In the genomic region with DNA sequence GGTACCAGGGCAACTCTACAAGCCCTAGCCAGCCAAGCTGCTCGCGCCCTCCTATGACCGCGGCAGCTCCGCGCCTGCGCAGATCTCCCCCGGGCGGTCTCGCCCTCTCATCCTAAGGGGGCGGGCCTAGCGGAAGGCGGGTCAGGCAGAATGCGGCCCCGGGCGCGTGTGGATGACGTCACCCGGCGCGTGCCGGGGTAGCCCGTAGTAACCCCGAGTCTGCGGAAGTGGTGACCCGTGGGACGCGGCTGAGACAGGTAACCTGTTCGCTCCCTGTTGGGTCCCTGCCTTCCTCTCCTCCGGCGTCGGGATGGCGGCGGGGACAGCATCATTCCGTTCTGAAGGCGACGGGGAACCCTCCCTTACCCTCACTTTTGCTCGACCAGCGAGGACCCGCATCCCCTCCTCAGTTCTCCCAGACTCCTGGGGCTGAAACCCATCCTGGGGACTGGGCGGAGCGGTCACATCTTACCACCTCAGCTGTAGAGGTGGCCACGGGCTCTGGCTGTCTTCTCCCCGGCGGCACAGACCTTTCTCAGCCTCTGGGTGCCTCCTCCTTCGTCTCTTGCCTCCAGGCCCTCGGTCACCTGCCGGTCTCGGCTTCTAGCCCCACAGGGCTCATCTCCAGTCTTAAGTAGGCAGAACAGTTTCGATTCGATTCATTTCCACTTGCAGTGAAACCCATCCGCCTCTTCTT, we compare ENCODE assay signal across 1 cellular context.
A peak's percentile ranks its signal among the peaks of the same experiment; 100 is the strongest.
TF ChIP-seq lines count a peak whose summit lies in the region.

A gene with protein sequence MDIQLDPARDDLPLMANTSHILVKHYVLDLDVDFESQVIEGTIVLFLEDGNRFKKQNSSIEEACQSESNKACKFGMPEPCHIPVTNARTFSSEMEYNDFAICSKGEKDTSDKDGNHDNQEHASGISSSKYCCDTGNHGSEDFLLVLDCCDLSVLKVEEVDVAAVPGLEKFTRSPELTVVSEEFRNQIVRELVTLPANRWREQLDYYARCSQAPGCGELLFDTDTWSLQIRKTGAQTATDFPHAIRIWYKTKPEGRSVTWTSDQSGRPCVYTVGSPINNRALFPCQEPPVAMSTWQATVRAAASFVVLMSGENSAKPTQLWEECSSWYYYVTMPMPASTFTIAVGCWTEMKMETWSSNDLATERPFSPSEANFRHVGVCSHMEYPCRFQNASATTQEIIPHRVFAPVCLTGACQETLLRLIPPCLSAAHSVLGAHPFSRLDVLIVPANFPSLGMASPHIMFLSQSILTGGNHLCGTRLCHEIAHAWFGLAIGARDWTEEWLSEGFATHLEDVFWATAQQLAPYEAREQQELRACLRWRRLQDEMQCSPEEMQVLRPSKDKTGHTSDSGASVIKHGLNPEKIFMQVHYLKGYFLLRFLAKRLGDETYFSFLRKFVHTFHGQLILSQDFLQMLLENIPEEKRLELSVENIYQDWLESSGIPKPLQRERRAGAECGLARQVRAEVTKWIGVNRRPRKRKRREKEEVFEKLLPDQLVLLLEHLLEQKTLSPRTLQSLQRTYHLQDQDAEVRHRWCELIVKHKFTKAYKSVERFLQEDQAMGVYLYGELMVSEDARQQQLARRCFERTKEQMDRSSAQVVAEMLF (plus strand): TSS at position 205 of the 697 bp plus-strand sequence. CDS start 33,085 bp downstream, outside the sequence.

TF ChIP-seq in GM12878, 131 proteins besides CTCF, POLR2A, EP300 and RAD21 (continued from another document and continues in another):
- TF ChIP-seq, protein P1, sequence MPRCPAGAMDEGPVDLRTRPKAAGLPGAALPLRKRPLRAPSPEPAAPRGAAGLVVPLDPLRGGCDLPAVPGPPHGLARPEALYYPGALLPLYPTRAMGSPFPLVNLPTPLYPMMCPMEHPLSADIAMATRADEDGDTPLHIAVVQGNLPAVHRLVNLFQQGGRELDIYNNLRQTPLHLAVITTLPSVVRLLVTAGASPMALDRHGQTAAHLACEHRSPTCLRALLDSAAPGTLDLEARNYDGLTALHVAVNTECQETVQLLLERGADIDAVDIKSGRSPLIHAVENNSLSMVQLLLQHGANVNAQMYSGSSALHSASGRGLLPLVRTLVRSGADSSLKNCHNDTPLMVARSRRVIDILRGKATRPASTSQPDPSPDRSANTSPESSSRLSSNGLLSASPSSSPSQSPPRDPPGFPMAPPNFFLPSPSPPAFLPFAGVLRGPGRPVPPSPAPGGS (IDR thresholded peaks at IDR 0.05; ENCODE audit: borderline replicate concordance, insufficient read depth, low read depth, low read length, poor library complexity, severe bottlenecking), result no peak
- no peak; the same call in 1 of the 2 replicates for TF ChIP-seq ZNF207 (IDR thresholded peaks at IDR 0.05; ENCODE audit: borderline replicate concordance)
- no peak for TF ChIP-seq SUZ12 (IDR thresholded peaks at IDR 0.05; ENCODE audit: unreplicated experiment)
- TF ChIP-seq, protein P2, sequence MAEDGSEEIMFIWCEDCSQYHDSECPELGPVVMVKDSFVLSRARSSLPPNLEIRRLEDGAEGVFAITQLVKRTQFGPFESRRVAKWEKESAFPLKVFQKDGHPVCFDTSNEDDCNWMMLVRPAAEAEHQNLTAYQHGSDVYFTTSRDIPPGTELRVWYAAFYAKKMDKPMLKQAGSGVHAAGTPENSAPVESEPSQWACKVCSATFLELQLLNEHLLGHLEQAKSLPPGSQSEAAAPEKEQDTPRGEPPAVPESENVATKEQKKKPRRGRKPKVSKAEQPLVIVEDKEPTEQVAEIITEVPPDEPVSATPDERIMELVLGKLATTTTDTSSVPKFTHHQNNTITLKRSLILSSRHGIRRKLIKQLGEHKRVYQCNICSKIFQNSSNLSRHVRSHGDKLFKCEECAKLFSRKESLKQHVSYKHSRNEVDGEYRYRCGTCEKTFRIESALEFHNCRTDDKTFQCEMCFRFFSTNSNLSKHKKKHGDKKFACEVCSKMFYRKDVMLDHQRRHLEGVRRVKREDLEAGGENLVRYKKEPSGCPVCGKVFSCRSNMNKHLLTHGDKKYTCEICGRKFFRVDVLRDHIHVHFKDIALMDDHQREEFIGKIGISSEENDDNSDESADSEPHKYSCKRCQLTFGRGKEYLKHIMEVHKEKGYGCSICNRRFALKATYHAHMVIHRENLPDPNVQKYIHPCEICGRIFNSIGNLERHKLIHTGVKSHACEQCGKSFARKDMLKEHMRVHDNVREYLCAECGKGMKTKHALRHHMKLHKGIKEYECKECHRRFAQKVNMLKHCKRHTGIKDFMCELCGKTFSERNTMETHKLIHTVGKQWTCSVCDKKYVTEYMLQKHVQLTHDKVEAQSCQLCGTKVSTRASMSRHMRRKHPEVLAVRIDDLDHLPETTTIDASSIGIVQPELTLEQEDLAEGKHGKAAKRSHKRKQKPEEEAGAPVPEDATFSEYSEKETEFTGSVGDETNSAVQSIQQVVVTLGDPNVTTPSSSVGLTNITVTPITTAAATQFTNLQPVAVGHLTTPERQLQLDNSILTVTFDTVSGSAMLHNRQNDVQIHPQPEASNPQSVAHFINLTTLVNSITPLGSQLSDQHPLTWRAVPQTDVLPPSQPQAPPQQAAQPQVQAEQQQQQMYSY (CRISPR knock-in tag; IDR thresholded peaks at IDR 0.05), result peak; percentile 80
- no peak for TF ChIP-seq NFXL1 (IDR thresholded peaks at IDR 0.05; ENCODE audit: borderline replicate concordance)
- TF ChIP-seq RCOR1 (conservative IDR thresholded peaks at IDR 0.05; ENCODE audit: low read depth, low read length), result 0 out of 2 replicates have a peak, but pooled peaks have one; percentile 24
- TF ChIP-seq, protein P3, sequence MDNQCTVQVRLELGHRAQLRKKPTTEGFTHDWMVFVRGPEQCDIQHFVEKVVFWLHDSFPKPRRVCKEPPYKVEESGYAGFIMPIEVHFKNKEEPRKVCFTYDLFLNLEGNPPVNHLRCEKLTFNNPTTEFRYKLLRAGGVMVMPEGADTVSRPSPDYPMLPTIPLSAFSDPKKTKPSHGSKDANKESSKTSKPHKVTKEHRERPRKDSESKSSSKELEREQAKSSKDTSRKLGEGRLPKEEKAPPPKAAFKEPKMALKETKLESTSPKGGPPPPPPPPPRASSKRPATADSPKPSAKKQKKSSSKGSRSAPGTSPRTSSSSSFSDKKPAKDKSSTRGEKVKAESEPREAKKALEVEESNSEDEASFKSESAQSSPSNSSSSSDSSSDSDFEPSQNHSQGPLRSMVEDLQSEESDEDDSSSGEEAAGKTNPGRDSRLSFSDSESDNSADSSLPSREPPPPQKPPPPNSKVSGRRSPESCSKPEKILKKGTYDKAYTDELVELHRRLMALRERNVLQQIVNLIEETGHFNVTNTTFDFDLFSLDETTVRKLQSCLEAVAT (IDR thresholded peaks at IDR 0.05), result no peak
- peak; percentile 96 for TF ChIP-seq MXI1 (IDR thresholded peaks at IDR 0.05; ENCODE audit: low read depth, low read length)
- TF ChIP-seq CEBPB (IDR thresholded peaks at IDR 0.05; ENCODE audit: borderline replicate concordance in 1 of 2, low read depth in 2 of 2, low read length in 2 of 2), result no peak
- TF ChIP-seq SMC3 (IDR thresholded peaks at IDR 0.05; ENCODE audit: borderline replicate concordance, low read length), result no peak
- TF ChIP-seq, protein P4, sequence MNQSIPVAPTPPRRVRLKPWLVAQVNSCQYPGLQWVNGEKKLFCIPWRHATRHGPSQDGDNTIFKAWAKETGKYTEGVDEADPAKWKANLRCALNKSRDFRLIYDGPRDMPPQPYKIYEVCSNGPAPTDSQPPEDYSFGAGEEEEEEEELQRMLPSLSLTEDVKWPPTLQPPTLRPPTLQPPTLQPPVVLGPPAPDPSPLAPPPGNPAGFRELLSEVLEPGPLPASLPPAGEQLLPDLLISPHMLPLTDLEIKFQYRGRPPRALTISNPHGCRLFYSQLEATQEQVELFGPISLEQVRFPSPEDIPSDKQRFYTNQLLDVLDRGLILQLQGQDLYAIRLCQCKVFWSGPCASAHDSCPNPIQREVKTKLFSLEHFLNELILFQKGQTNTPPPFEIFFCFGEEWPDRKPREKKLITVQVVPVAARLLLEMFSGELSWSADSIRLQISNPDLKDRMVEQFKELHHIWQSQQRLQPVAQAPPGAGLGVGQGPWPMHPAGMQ (IDR thresholded peaks at IDR 0.05; ENCODE audit: borderline replicate concordance), result no peak
- TF ChIP-seq, protein P5, sequence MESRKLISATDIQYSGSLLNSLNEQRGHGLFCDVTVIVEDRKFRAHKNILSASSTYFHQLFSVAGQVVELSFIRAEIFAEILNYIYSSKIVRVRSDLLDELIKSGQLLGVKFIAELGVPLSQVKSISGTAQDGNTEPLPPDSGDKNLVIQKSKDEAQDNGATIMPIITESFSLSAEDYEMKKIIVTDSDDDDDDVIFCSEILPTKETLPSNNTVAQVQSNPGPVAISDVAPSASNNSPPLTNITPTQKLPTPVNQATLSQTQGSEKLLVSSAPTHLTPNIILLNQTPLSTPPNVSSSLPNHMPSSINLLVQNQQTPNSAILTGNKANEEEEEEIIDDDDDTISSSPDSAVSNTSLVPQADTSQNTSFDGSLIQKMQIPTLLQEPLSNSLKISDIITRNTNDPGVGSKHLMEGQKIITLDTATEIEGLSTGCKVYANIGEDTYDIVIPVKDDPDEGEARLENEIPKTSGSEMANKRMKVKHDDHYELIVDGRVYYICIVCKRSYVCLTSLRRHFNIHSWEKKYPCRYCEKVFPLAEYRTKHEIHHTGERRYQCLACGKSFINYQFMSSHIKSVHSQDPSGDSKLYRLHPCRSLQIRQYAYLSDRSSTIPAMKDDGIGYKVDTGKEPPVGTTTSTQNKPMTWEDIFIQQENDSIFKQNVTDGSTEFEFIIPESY (IDR thresholded peaks at IDR 0.05), result no peak
- TF ChIP-seq TBL1XR1 (IDR thresholded peaks at IDR 0.05; ENCODE audit: low read depth, low read length), result no peak
- TF ChIP-seq, protein P6, sequence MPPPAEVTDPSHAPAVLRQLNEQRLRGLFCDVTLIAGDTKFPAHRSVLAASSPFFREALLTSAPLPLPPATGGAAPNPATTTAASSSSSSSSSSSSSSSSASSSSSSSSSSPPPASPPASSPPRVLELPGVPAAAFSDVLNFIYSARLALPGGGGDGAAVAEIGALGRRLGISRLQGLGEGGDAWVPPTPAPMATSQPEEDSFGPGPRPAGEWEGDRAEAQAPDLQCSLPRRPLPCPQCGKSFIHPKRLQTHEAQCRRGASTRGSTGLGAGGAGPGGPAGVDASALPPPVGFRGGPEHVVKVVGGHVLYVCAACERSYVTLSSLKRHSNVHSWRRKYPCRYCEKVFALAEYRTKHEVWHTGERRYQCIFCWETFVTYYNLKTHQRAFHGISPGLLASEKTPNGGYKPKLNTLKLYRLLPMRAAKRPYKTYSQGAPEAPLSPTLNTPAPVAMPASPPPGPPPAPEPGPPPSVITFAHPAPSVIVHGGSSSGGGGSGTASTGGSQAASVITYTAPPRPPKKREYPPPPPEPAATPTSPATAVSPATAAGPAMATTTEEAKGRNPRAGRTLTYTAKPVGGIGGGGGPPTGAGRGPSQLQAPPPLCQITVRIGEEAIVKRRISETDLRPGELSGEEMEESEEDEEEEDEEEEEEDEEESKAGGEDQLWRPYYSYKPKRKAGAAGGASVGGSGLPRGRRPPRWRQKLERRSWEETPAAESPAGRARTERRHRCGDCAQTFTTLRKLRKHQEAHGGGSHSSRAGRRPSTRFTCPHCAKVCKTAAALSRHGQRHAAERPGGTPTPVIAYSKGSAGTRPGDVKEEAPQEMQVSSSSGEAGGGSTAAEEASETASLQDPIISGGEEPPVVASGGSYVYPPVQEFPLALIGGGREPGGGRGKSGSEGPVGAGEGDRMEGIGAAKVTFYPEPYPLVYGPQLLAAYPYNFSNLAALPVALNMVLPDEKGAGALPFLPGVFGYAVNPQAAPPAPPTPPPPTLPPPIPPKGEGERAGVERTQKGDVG (CRISPR knock-in tag; IDR thresholded peaks at IDR 0.05), result peak; percentile 7; the same call in 1 of the 2 replicates
- TF ChIP-seq CREM (IDR thresholded peaks at IDR 0.05; ENCODE audit: low read depth), result peak; percentile 100
- TF ChIP-seq EZH2 (IDR thresholded peaks at IDR 0.05; ENCODE audit: borderline replicate concordance, control insufficient read depth, low read depth, low read length), result no peak
- no peak for TF ChIP-seq CHD4 (IDR thresholded peaks at IDR 0.05)
- TF ChIP-seq ZNF622 (IDR thresholded peaks at IDR 0.05), result no peak
- TF ChIP-seq ZNF24 (IDR thresholded peaks at IDR 0.05), result no peak
- TF ChIP-seq, protein P7, sequence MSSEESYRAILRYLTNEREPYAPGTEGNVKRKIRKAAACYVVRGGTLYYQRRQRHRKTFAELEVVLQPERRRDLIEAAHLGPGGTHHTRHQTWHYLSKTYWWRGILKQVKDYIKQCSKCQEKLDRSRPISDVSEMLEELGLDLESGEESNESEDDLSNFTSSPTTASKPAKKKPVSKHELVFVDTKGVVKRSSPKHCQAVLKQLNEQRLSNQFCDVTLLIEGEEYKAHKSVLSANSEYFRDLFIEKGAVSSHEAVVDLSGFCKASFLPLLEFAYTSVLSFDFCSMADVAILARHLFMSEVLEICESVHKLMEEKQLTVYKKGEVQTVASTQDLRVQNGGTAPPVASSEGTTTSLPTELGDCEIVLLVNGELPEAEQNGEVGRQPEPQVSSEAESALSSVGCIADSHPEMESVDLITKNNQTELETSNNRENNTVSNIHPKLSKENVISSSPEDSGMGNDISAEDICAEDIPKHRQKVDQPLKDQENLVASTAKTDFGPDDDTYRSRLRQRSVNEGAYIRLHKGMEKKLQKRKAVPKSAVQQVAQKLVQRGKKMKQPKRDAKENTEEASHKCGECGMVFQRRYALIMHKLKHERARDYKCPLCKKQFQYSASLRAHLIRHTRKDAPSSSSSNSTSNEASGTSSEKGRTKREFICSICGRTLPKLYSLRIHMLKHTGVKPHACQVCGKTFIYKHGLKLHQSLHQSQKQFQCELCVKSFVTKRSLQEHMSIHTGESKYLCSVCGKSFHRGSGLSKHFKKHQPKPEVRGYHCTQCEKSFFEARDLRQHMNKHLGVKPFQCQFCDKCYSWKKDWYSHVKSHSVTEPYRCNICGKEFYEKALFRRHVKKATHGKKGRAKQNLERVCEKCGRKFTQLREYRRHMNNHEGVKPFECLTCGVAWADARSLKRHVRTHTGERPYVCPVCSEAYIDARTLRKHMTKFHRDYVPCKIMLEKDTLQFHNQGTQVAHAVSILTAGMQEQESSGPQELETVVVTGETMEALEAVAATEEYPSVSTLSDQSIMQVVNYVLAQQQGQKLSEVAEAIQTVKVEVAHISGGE (CRISPR knock-in tag; IDR thresholded peaks at IDR 0.05), result peak; percentile 5; the same call in 1 of the 2 replicates
- TF ChIP-seq POU2F2 (IDR thresholded peaks at IDR 0.05; ENCODE audit: borderline replicate concordance, low read depth, low read length), result no peak
- TF ChIP-seq DPF2 (IDR thresholded peaks at IDR 0.05), result peak; percentile 28; the same call in 1 of the 2 replicates
- TF ChIP-seq, protein P8, sequence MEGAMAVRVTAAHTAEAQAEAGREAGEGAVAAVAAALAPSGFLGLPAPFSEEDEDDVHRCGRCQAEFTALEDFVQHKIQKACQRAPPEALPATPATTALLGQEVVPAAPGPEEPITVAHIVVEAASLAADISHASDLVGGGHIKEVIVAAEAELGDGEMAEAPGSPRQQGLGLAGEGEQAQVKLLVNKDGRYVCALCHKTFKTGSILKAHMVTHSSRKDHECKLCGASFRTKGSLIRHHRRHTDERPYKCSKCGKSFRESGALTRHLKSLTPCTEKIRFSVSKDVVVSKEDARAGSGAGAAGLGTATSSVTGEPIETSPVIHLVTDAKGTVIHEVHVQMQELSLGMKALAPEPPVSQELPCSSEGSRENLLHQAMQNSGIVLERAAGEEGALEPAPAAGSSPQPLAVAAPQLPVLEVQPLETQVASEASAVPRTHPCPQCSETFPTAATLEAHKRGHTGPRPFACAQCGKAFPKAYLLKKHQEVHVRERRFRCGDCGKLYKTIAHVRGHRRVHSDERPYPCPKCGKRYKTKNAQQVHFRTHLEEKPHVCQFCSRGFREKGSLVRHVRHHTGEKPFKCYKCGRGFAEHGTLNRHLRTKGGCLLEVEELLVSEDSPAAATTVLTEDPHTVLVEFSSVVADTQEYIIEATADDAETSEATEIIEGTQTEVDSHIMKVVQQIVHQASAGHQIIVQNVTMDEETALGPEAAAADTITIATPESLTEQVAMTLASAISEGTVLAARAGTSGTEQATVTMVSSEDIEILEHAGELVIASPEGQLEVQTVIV (IDR thresholded peaks at IDR 0.05; ENCODE audit: borderline replicate concordance, partially characterized antibody), result peak; percentile 61
